In the genomic region with DNA sequence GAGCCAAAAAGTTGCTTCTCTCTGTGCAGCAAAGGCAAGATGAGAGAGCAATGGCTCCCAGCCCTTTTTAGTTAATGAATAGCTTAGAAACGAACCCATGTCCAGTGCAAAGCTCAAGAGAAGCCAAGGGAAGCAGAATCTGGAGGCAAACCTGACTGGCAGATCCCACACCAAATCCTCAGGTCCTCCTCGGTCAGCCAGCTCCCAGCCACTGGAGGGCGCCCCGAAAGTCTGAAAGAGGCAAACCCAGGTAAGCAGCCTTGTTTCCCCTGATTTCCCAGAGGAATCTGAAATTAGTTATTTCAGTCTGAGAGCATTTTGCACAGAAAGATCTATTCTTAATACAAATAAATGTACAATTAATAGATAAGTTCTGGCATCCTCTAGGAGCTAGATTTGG, we compare ENCODE assay signal across 1 cellular context.
TF ChIP-seq lines count a peak whose summit lies in the region.

No MANE protein-coding gene starts in this region.

TF ChIP-seq in H1, 55 proteins besides CTCF, POLR2A, EP300 and RAD21 (continued from another document):
- TF ChIP-seq, protein P1, sequence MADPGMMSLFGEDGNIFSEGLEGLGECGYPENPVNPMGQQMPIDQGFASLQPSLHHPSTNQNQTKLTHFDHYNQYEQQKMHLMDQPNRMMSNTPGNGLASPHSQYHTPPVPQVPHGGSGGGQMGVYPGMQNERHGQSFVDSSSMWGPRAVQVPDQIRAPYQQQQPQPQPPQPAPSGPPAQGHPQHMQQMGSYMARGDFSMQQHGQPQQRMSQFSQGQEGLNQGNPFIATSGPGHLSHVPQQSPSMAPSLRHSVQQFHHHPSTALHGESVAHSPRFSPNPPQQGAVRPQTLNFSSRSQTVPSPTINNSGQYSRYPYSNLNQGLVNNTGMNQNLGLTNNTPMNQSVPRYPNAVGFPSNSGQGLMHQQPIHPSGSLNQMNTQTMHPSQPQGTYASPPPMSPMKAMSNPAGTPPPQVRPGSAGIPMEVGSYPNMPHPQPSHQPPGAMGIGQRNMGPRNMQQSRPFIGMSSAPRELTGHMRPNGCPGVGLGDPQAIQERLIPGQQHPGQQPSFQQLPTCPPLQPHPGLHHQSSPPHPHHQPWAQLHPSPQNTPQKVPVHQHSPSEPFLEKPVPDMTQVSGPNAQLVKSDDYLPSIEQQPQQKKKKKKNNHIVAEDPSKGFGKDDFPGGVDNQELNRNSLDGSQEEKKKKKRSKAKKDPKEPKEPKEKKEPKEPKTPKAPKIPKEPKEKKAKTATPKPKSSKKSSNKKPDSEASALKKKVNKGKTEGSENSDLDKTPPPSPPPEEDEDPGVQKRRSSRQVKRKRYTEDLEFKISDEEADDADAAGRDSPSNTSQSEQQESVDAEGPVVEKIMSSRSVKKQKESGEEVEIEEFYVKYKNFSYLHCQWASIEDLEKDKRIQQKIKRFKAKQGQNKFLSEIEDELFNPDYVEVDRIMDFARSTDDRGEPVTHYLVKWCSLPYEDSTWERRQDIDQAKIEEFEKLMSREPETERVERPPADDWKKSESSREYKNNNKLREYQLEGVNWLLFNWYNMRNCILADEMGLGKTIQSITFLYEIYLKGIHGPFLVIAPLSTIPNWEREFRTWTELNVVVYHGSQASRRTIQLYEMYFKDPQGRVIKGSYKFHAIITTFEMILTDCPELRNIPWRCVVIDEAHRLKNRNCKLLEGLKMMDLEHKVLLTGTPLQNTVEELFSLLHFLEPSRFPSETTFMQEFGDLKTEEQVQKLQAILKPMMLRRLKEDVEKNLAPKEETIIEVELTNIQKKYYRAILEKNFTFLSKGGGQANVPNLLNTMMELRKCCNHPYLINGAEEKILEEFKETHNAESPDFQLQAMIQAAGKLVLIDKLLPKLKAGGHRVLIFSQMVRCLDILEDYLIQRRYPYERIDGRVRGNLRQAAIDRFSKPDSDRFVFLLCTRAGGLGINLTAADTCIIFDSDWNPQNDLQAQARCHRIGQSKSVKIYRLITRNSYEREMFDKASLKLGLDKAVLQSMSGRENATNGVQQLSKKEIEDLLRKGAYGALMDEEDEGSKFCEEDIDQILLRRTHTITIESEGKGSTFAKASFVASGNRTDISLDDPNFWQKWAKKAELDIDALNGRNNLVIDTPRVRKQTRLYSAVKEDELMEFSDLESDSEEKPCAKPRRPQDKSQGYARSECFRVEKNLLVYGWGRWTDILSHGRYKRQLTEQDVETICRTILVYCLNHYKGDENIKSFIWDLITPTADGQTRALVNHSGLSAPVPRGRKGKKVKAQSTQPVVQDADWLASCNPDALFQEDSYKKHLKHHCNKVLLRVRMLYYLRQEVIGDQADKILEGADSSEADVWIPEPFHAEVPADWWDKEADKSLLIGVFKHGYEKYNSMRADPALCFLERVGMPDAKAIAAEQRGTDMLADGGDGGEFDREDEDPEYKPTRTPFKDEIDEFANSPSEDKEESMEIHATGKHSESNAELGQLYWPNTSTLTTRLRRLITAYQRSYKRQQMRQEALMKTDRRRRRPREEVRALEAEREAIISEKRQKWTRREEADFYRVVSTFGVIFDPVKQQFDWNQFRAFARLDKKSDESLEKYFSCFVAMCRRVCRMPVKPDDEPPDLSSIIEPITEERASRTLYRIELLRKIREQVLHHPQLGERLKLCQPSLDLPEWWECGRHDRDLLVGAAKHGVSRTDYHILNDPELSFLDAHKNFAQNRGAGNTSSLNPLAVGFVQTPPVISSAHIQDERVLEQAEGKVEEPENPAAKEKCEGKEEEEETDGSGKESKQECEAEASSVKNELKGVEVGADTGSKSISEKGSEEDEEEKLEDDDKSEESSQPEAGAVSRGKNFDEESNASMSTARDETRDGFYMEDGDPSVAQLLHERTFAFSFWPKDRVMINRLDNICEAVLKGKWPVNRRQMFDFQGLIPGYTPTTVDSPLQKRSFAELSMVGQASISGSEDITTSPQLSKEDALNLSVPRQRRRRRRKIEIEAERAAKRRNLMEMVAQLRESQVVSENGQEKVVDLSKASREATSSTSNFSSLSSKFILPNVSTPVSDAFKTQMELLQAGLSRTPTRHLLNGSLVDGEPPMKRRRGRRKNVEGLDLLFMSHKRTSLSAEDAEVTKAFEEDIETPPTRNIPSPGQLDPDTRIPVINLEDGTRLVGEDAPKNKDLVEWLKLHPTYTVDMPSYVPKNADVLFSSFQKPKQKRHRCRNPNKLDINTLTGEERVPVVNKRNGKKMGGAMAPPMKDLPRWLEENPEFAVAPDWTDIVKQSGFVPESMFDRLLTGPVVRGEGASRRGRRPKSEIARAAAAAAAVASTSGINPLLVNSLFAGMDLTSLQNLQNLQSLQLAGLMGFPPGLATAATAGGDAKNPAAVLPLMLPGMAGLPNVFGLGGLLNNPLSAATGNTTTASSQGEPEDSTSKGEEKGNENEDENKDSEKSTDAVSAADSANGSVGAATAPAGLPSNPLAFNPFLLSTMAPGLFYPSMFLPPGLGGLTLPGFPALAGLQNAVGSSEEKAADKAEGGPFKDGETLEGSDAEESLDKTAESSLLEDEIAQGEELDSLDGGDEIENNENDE (IDR thresholded peaks at IDR 0.05; ENCODE audit: insufficient replicate concordance, low read length): no peak
- TF ChIP-seq NRF1 (IDR thresholded peaks at IDR 0.05; ENCODE audit: low read depth, low read length): no peak
- TF ChIP-seq JUND (IDR thresholded peaks at IDR 0.05; ENCODE audit: low read length): no peak
- no peak for TF ChIP-seq SP4 (IDR thresholded peaks at IDR 0.05; ENCODE audit: low read length)
- TF ChIP-seq KDM5A (IDR thresholded peaks at IDR 0.05; ENCODE audit: low read length): no peak
TF ChIP-seq in H1: peak in this region for 0.
